Comparison of ENCODE assay signal across 1 cellular context in the genomic region with DNA sequence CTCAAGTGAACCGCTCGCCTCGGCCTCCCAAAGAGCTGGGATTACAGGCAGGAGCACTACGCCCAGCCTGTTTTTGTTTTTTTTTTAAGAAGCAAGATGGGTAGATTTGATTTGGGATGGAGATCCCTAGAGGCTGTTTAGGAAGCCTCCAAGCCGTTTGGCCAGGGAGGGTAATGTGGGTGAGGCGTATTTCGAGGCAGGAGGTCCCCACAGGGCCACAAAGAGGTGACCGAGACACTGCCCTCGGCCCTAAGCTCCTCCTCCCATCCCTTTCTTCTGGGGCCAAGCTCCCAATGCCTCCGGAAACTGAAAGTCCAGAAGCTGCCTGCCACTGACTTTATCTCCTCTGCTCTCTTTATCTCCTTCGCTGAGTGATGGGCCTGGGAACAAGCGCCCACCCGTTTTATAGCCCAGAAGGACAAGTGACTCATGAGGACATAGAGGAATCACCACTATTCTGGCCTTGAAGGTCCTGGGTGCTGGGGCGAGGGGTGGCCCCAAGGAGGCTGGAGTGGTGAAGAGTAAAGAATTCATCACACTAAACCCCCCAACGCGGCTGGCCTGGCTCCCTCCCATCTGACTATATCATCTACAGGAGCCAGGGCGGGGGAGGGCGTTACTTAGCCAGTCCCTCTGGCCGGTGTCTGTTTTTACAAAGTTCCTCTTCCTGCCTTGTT.
TF ChIP-seq lines count a peak whose summit lies in the region.

No MANE protein-coding gene starts in this region.

TF ChIP-seq in HepG2, 621 proteins besides CTCF, POLR2A, EP300 and RAD21:
- TF ChIP-seq SIN3A (IDR thresholded peaks at IDR 0.05; ENCODE audit: borderline replicate concordance, low read depth, low read length) (0 out of 2 replicates have a peak, but pooled peaks have one; percentile 28), RFX3 (CRISPR knock-in tag; IDR thresholded peaks at IDR 0.05) (no peak), KDM2A (CRISPR knock-in tag; IDR thresholded peaks at IDR 0.05; ENCODE audit: borderline replicate concordance, low read depth) (peak; percentile 19; the same call in 1 of the 2 replicates), TFAP4 (IDR thresholded peaks at IDR 0.05; ENCODE audit: borderline replicate concordance, low read depth) (no peak)
